ENCODE assay signal across 8 cellular contexts in the genomic region with DNA sequence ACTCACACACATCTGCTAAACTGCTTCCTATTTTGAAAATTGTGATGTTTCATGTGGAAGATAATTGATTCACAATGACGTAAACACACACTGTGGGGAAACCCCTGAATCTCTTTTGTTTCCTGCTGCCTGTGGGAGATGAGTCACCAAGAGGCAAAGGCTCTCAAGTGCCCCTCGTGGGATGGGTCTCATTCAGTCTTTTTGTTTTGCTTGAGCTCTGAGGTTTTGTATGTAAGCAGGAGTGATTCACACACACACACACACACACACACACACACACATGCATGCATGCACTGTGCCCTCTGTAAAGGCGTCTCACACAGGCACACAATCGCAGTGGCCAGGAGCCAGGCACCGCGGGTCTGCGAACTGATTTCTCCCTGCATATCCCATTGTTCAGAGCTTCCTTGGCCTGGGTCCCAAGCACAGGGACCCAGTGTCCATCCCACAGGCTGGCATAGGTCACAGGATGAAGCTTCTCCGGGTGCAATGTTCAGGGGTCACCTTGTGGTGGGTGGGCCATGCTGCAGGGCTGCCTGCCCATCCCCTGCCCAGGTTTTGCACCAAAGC. TPM values are rescaled to one million over a fixed set of nuclear protein-coding genes. Genes with fewer than 3 reads are reported as not detected.
DNase-seq lines count a peak whose midpoint lies in the region; ATAC-seq, FAIRE-seq and TF ChIP-seq lines count a peak whose summit lies in the region.

No MANE protein-coding gene starts in this region.

- H2AFZ ChIP-seq in GM12878 (ENCODE audit: control insufficient read depth, low read depth, low read length): no peak overlapping the region

- H3K79me2 ChIP-seq in GM12878 (ENCODE audit: control insufficient read depth, insufficient read depth, low read length): no peaks in the 10 kb centered on the region

- no peaks in the 10 kb centered on the region for H3K27me3 ChIP-seq in GM12878 (replicated peaks in 1 of 2; ENCODE audit: control insufficient read depth in 2 of 2, insufficient read depth in 2 of 2, low read length in 1 of 2)
- H3K27me3 ChIP-seq in tibial artery: no peaks in the 10 kb centered on the region

- no peak overlapping the region for H3K4me3 ChIP-seq in GM12878
- H3K4me3 ChIP-seq in tibial artery: no peak overlapping the region

- DNase-seq in Caki2 (ENCODE audit: low read depth) (peak; percentile 95), HTR-8/SVneo (ENCODE audit: insufficient read length, low spot score) (peak; percentile 87), GM12878 (ENCODE audit: low read depth, low spot score) (peak; percentile 86), mucosa of gallbladder (ENCODE audit: low spot score) (peak; percentile 26), tibial artery (no peak)
- DNase-seq in T-helper 2 cell treated with Interferon-gamma antibody and Interleukin-4, amounts not matched to agents 5 μg/mL and 100 μg/mL, for 36 hours (ENCODE audit: low spot score): peak; percentile 84

- SMC1A ChIA-PET in GM12878 (lab: Charles Lee; ENCODE audit: uncharacterized antibody, unreplicated experiment): interaction anchor here (1.8 to 4.5 kb wide), 3 partner anchors 14 to 49 kb away, joined by 10 to 20 read pairs (median 14); no protein-coding TSS in a partner anchor

- TF ChIP-seq POLR2A in GM12878 (IDR thresholded peaks at IDR 0.05; ENCODE audit: low read depth, low read length): no peak

- no peaks in the 10 kb centered on the region for H3K9me3 ChIP-seq in GM12878 (replicated peaks; ENCODE audit: control insufficient read depth, insufficient read depth, low read length)
- H3K9me3 ChIP-seq in tibial artery: no peaks in the 10 kb centered on the region

- 0 out of 2 replicates have a peak overlapping the region, but pooled peaks have one; percentile 8 for H3K9ac ChIP-seq in GM12878 (ENCODE audit: control insufficient read depth, insufficient read depth, low read length)

- RAD21 ChIA-PET in GM12878 (lab: Charles Lee; ENCODE audit: unreplicated experiment): interaction anchor here (0.6 to 2.9 kb wide), 7 partner anchors 9 to 481 kb away, joined by 3 to 32 read pairs (median 3); no protein-coding TSS in a partner anchor

- H3K27ac Mint-ChIP-seq in T-helper 2 cell treated with Interferon-gamma antibody and Interleukin-4, amounts not matched to agents 5 μg/mL and 100 μg/mL, for 36 hours: peak overlapping the region; percentile 70

- no peak overlapping the region; the same call in 1 of the 2 replicates for H3K4me2 ChIP-seq in GM12878 (ENCODE audit: control insufficient read depth, insufficient read depth)

- H3K27ac ChIP-seq in GM12878 (ENCODE audit: control insufficient read depth, insufficient read depth): no peak overlapping the region
- H3K27ac ChIP-seq in temporal lobe (ENCODE audit: low read depth, low read length): peak overlapping the region; percentile 81
- H3K27ac ChIP-seq in tibial artery: no peak overlapping the region

- in situ Hi-C loops in Caki2 (cut with HindIII; ENCODE audit: low pct_unique_long_range_greater_than_20kb, low sequenced_read_pairs): no loop called here
- in situ Hi-C loops in GM12878 (cut with MboI): no loop called here

- H3K4me1 Mint-ChIP-seq in T-helper 2 cell treated with Interferon-gamma antibody and Interleukin-4, amounts not matched to agents 5 μg/mL and 100 μg/mL, for 36 hours (ENCODE audit: low read depth): peaks cover 15% of the 10 kb centered on the region

- CTCF ChIA-PET in GM12878 (lab: Yijun Ruan, JAX): interaction anchor here (1.2 to 5.6 kb wide), 4 partner anchors 15 to 50 kb away, joined by 6 to 33 read pairs (median 14); no protein-coding TSS in a partner anchor

- no TSS peak for BruUV-seq in GM12878 (replicated peaks; lab: Mats Ljungman, UMichigan)

- ATAC-seq in GM21447 (IDR thresholded peaks at IDR 0.05; ENCODE audit: unreplicated experiment) (peak; percentile 90), GM12878 (peak; percentile 81)

- POLR2A ChIA-PET in GM12878 (lab: Charles Lee): interaction anchor here (0.8 kb wide), 1 partner anchor 9 kb away, joined by 3 read pairs; no protein-coding TSS in a partner anchor

- WGBS in GM12878 (ENCODE audit: insufficient coverage, insufficient replicate concordance, low lambda C conversion rate, missing lambda C conversion rate): 48% methylated on average over 8 of the region's 8 CpGs

- FAIRE-seq in HTR-8/SVneo (lab: Jason Lieb, UNC) (no peak), GM12878 (lab: Jason Lieb, UNC) (peak; percentile 52)

- TF ChIP-seq EP300 in GM12878 (IDR thresholded peaks at IDR 0.05; ENCODE audit: borderline replicate concordance in 1 of 2, control insufficient read depth in 1 of 2, low read depth in 2 of 2, low read length in 2 of 2): peak in 1 of 2 experiments; percentile 85; a peak in 2 of 4 replicates

- H3K36me3 ChIP-seq in GM12878 (ENCODE audit: control insufficient read depth in 2 of 2, insufficient read depth in 2 of 2, low read length in 1 of 2) (no peaks in the 10 kb centered on the region), tibial artery (no peaks in the 10 kb centered on the region)

- no peak for TF ChIP-seq CTCF in GM12878 (IDR thresholded peaks at IDR 0.05 in 2 of 3, conservative IDR thresholded peaks at IDR 0.05 in 1 of 3; ENCODE audit: control insufficient read depth in 2 of 3, extremely low read depth in 1 of 3, insufficient read depth in 1 of 3, low read depth in 3 of 3, low read length in 3 of 3)
- no peak for TF ChIP-seq CTCF in tibial artery (IDR thresholded peaks at IDR 0.05)

- no peaks in the 10 kb centered on the region for H4K20me1 ChIP-seq in GM12878 (ENCODE audit: control insufficient read depth, insufficient read depth)

- no peaks in the 10 kb centered on the region for H3K36me3 Mint-ChIP-seq in T-helper 2 cell treated with Interferon-gamma antibody and Interleukin-4, amounts not matched to agents 5 μg/mL and 100 μg/mL, for 36 hours (ENCODE audit: low read depth)

- no peaks in the 10 kb centered on the region for H3K9me3 Mint-ChIP-seq in T-helper 2 cell treated with Interferon-gamma antibody and Interleukin-4, amounts not matched to agents 5 μg/mL and 100 μg/mL, for 36 hours

- TF ChIP-seq RAD21 in GM12878 (IDR thresholded peaks at IDR 0.05; ENCODE audit: insufficient read depth, low read depth, low read length): no peak

- H3K27me3 Mint-ChIP-seq in T-helper 2 cell treated with Interferon-gamma antibody and Interleukin-4, amounts not matched to agents 5 μg/mL and 100 μg/mL, for 36 hours (ENCODE audit: low read depth): peaks cover 5% of the 10 kb centered on the region

- H3K4me1 ChIP-seq in GM12878 (ENCODE audit: control insufficient read depth, insufficient read depth, low read length) (peaks cover 15% of the 10 kb centered on the region), tibial artery (peaks cover 0 to 17% (median 13%) of the 10 kb centered on the region in 4 donors)

- H3K4me3 Mint-ChIP-seq in T-helper 2 cell treated with Interferon-gamma antibody and Interleukin-4, amounts not matched to agents 5 μg/mL and 100 μg/mL, for 36 hours: peak overlapping the region; percentile 34

- intact Hi-C loops in GM12878 (cut with micrococcal nuclease; ENCODE audit: unreplicated experiment) (loop anchor here (1.0 to 2.0 kb wide), 2 partner anchors 26 to 48 kb away; no protein-coding TSS in a partner anchor), tibial artery (cut with DNase I; ENCODE audit: low total_unique reads) (no loop called here)

TF ChIP-seq in GM12878, 131 proteins besides CTCF, POLR2A, EP300 and RAD21 (continues in another document):
- TF ChIP-seq, protein P1, sequence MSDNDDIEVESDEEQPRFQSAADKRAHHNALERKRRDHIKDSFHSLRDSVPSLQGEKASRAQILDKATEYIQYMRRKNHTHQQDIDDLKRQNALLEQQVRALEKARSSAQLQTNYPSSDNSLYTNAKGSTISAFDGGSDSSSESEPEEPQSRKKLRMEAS (IDR thresholded peaks at IDR 0.05; ENCODE audit: low read depth, low read length): no peak
- TF ChIP-seq CBX5 (IDR thresholded peaks at IDR 0.05; ENCODE audit: low read depth) (no peak), CHD2 (IDR thresholded peaks at IDR 0.05; ENCODE audit: borderline replicate concordance, low read depth, low read length) (no peak), IKZF1 (conservative IDR thresholded peaks at IDR 0.05) (peak; percentile 68), NFIC (IDR thresholded peaks at IDR 0.05; ENCODE audit: low read depth, low read length) (peak; percentile 45; the same call in 1 of the 2 replicates), USF2 (IDR thresholded peaks at IDR 0.05; ENCODE audit: borderline replicate concordance, low read depth, low read length) (no peak)

RNA-seq across cellular contexts. Expression of gene ARHGEF4, which starts 12.1 kb away (rescaled TPM):
- 5.9 and 7.8 TPM in 2 replicates for total RNA-seq in Caki2 (2014; rRNA removed; shearing (Covaris generic); ENCODE audit: low replicate concordance)
- 15.4 and 16.4 TPM in 2 replicates for total RNA-seq in GM12878 (2013; cell fraction: nucleolus; rRNA removed)
- not detected in 2 replicates for total RNA-seq in GM12878 (2014; rRNA removed)
- not detected in 2 replicates for total RNA-seq in GM12878 (2014; rRNA removed; fragmentation: Illumina TruSeq; extraction: Trizol)
- total RNA-seq in GM12878 (2021): 0.21 TPM in 2 replicates
- polyA plus RNA-seq in GM12878 (2011; ENCODE audit: low read depth): not detected
- polyA plus RNA-seq in GM12878 (2011; rRNA removed): 0.04 and 0.12 TPM in 2 replicates
- polyA plus RNA-seq in GM12878 (2011; cell fraction: cytosol; rRNA removed): 0.15 and 0.16 TPM in 2 replicates
- polyA plus RNA-seq in GM12878 (2011; cell fraction: nucleus; rRNA removed): 1.2 and 1.8 TPM in 2 replicates
- polyA plus RNA-seq in GM12878 (2012): 0.04 and 0.11 TPM in 2 replicates
- polyA plus RNA-seq in GM12878 (2014; fragmentation: Illumina TruSeq; extraction: Trizol): 0.06 TPM in 1 of 2 replicates, not detected in the other
- under 1 TPM in 1 of 2 experiments, not detected in 1; 0.02 TPM for polyA plus RNA-seq in GM12878 (2014; fragmentation: Nextera tagmentation; extraction: Ambion mirVana)
- polyA plus RNA-seq in GM12878 (2014; rRNA removed): not detected in 2 replicates
- polyA plus RNA-seq in GM12878 (2016; fragmentation: Nextera tagmentation; extraction: Ambion mirVana): under 1 TPM in 1 of 2 experiments, not detected in 1; 0.24 TPM
- 0.41 and 0.66 TPM in 2 replicates for polyA minus RNA-seq in GM12878 (2011; rRNA and poly(A)+ RNA removed)
- polyA minus RNA-seq in GM12878 (2011; cell fraction: cytosol; rRNA and poly(A)+ RNA removed): 0.42 TPM in 1 of 2 replicates, not detected in the other
- polyA minus RNA-seq in GM12878 (2011; cell fraction: nucleus; rRNA and poly(A)+ RNA removed): 0.60 and 0.77 TPM in 2 replicates
- total RNA-seq in mucosa of gallbladder: 11.7 TPM
- 45.7 TPM for total RNA-seq in temporal lobe

Comparison
In these comparisons a context has a peak if more than half of its experiments do, and no peak if none do; other contexts are left out.
1. DNase-seq: peak in Caki2 (single experiment), HTR-8/SVneo (single experiment), T-helper 2 cell treated with Interferon-gamma antibody and Interleukin-4, amounts not matched to agents 5 μg/mL and 100 μg/mL, for 36 hours (single experiment), GM12878 (single experiment) and mucosa of gallbladder (single experiment); none in tibial artery (0 of 2).